Comparison of ENCODE assay signal across 8 cellular contexts in the genomic region with DNA sequence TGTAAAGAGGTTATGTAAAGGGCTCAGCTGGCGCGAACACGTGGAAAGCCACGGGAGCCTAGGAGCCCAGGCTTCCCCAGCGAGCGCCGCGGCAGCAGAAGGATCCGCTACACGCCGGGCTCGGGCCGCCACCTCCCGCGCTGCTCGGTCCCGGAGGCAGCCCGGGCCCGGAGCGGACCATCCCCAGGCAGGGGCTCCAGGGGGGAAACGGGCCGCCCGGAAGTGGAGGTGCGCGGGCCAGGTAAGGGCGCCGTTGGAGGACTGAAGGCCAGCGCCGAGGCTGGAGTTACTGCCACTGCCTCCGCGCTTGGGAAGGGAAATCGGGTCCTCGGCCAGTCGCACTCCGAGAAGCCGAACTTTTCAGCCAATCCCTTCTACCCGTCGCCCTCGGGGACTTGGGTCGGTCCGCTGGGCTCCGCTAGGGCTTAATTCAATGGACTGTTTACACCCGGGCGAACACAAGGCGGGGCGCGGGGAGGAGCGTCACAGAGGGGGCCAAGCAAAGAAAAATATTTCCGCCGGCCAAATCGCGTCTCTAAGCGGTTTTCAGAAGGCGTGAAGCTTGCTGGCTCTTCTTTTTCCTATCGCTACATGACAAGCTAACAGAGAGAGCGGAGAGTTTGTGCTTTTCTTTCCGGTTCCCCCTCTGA. TPM values are rescaled to one million over a fixed set of nuclear protein-coding genes. Genes with fewer than 3 reads are reported as not detected.
DNase-seq lines count a peak whose midpoint lies in the region; ATAC-seq and TF ChIP-seq lines count a peak whose summit lies in the region.

No MANE protein-coding gene starts in this region.

- no peaks in the 10 kb centered on the region for H3K9me3 ChIP-seq in adrenal gland (replicated peaks in 1 of 3)
- no peaks in the 10 kb centered on the region for H3K9me3 ChIP-seq in heart left ventricle

- WGBS in adrenal gland, 4 donors, result 0 to 1% (median 1%) methylated on average over 18 to 57 of the region's 57 CpGs
- WGBS in heart left ventricle, 4 donors, result 0 to 1% (median 0%) methylated on average over 21 to 57 of the region's 57 CpGs

- TF ChIP-seq POLR2A in adrenal gland (IDR thresholded peaks at IDR 0.05) (peak; percentile 55 to 80), heart left ventricle (IDR thresholded peaks at IDR 0.05) (peak in 1 of 2 donors; percentile 43)

- H3K4me1 ChIP-seq in adrenal gland (replicated peaks in 1 of 2) (peaks cover 29 to 48% of the 10 kb centered on the region in 2 donors), heart left ventricle (peaks cover 3 to 47% (median 40%) of the 10 kb centered on the region in 12 donors)

- H3K27me3 ChIP-seq in adrenal gland (no peaks in the 10 kb centered on the region), heart left ventricle (no peaks in the 10 kb centered on the region)

- peaks cover 29% of the 10 kb centered on the region for H3K4me1 Mint-ChIP-seq in type B pancreatic cell (ENCODE audit: unreplicated experiment)

- peaks cover 4% of the 10 kb centered on the region for H3K27me3 Mint-ChIP-seq in type B pancreatic cell

- H3K36me3 ChIP-seq in adrenal gland (replicated peaks in 1 of 2) (peaks cover 0 to 6% of the 10 kb centered on the region in 2 donors), heart left ventricle (peaks cover 0 to 18% (median 5%) of the 10 kb centered on the region in 9 donors)

- intact Hi-C loops in adrenal gland (cut with DNase I) (loop anchor here in 1 of 2 donors (10.0 kb wide), 2 partner anchors 137 to 353 kb away; no protein-coding TSS in a partner anchor), heart left ventricle (cut with DNase I) (loop anchor here in 5 of 10 donors (1.0 to 10.0 kb wide), 10 partner anchors 39 to 299 kb away; partner anchors contain the start of gene SIRPA (in 1 of the 5)), posterior cingulate gyrus (cut with DNase I) (loop anchor here (10.0 kb wide), 1 partner anchor 327 kb away; no protein-coding TSS in a partner anchor)

- DNase-seq in NCI-H146 (lab: John Stamatoyannopoulos, UW) (peak; percentile 96), T follicular helper cell (ENCODE audit: low read depth) (peak; percentile 83), adrenal gland (peak; percentile 91 to 96 (median 93)), heart left ventricle (peak; percentile 93 to 96 (median 94)), posterior cingulate gyrus (peak; percentile 84 to 98 (median 90)), type B pancreatic cell (ENCODE audit: extremely low spot score, unreplicated experiment) (peak; percentile 91)

- H3K27ac ChIP-seq in adrenal gland, result peak overlapping the region; percentile 96 to 99 (median 99)
- peak overlapping the region; percentile 95 to 100 (median 99) for H3K27ac ChIP-seq in heart left ventricle

- peaks cover 13% of the 10 kb centered on the region for H3K36me3 Mint-ChIP-seq in type B pancreatic cell

- H3K4me3 Mint-ChIP-seq in type B pancreatic cell, result peak overlapping the region; percentile 92

- ATAC-seq in GM18498 (IDR thresholded peaks at IDR 0.05; ENCODE audit: unreplicated experiment) (peak; percentile 79), HG02884 (IDR thresholded peaks at IDR 0.05; ENCODE audit: unreplicated experiment) (peak; percentile 83), heart left ventricle (peak; percentile 91 to 93 (median 92))

- TF ChIP-seq CTCF in adrenal gland (IDR thresholded peaks at IDR 0.05) (peak in 4 of 6 experiments; percentile 7 to 50 (median 27)), heart left ventricle (IDR thresholded peaks at IDR 0.05) (peak in 2 of 12 donors; percentile 7 to 24), type B pancreatic cell (conservative IDR thresholded peaks at IDR 0.05) (no peak)

- no peaks in the 10 kb centered on the region for H3K9me3 Mint-ChIP-seq in type B pancreatic cell

- H3K27ac Mint-ChIP-seq in type B pancreatic cell, result peak overlapping the region; percentile 100

- H3K4me3 ChIP-seq in adrenal gland (peak overlapping the region; percentile 70 to 96 (median 80)), heart left ventricle (peak overlapping the region; percentile 60 to 98 (median 87))

RNA-seq across cellular contexts. Expression of gene STK35, which starts 0.4 kb away (rescaled TPM):
- total RNA-seq in adrenal gland (10 to 100 TPM; 18.4 to 32.8 (median 23.8) TPM), heart left ventricle (10 to 100 TPM; 10.8 to 23.0 (median 15.0) TPM), type B pancreatic cell (ENCODE audit: low replicate concordance) (28.3 and 28.9 TPM in 2 replicates)
- polyA plus RNA-seq in adrenal gland (10 to 100 TPM in 1 of 3 donors, 1 to 10 TPM in 2; 7.2 to 16.8 (median 7.3) TPM), heart left ventricle (10 to 100 TPM in 1 of 2 donors, 1 to 10 TPM in 1; 6.0 to 14.3 TPM)

Comparison
In these comparisons a context has a peak if more than half of its experiments do, and no peak if none do; other contexts are left out.
1. Peak in every context shown above with its lines: DNase-seq, ATAC-seq, H3K4me3 ChIP-seq and H3K27ac ChIP-seq.